In genomic region chr17:43006639-43007551, GRCh38 we compare ENCODE assay signal across 8 cellular contexts. TPM values are rescaled to one million over a fixed set of nuclear protein-coding genes. Genes with fewer than 3 reads are reported as not detected.
DNase-seq lines count a peak whose midpoint lies in the region; ATAC-seq and TF ChIP-seq lines count a peak whose summit lies in the region.

Gene IFI35, plus strand, starts transcription at chr17:43006784. Its CDS starts 164 bp downstream, at chr17:43006948.

- H3K79me1 ChIP-seq in mesenchymal stem cell (replicated peaks; ENCODE audit: low read length, poor library complexity, severe bottlenecking): peaks cover 3% of the 10 kb centered on the region

- ATAC-seq in HG03045 (IDR thresholded peaks at IDR 0.05; ENCODE audit: unreplicated experiment) (peak; percentile 77), GM18858 (IDR thresholded peaks at IDR 0.05; ENCODE audit: unreplicated experiment) (no peak)

- peak within 1 kb of the TSS; percentile 86 for H3K4me3 ChIP-seq in effector memory CD4-positive, alpha-beta T cell (ENCODE audit: insufficient read depth, low read depth, low read length, poor library complexity, severe bottlenecking)
- peak within 1 kb of the TSS; percentile 60 to 96 for H3K4me3 ChIP-seq in mesenchymal stem cell (ENCODE audit: insufficient read depth in 1 of 2, low read depth in 1 of 2, low read length in 2 of 2)

- in situ Hi-C loops in GM13976 (cut with MboI; ENCODE audit: low sequenced_read_pairs, unreplicated experiment): no loop called here

- peak; percentile 55 for TF ChIP-seq CTCF in GM13976 (IDR thresholded peaks at IDR 0.05; ENCODE audit: borderline replicate concordance, control extremely low read depth, extremely low read depth, insufficient read depth, missing control alignments)

- no peak within 1 kb of the TSS for H2BK15ac ChIP-seq in mesenchymal stem cell (ENCODE audit: low read depth, poor library complexity, severe bottlenecking)

- peak within 1 kb of the TSS; percentile 98 for H3K9ac ChIP-seq in mesenchymal stem cell (ENCODE audit: low read length)

- no peaks in the 10 kb centered on the region for H3K9me3 ChIP-seq in effector memory CD4-positive, alpha-beta T cell (ENCODE audit: control insufficient read depth, low read length)
- no peaks in the 10 kb centered on the region for H3K9me3 ChIP-seq in mesenchymal stem cell (ENCODE audit: control insufficient read depth, low read length)

- peak within 1 kb of the TSS; percentile 87 for H3K27ac ChIP-seq in effector memory CD4-positive, alpha-beta T cell (ENCODE audit: insufficient read depth, low read length, poor library complexity, severe bottlenecking)
- peak within 1 kb of the TSS; percentile 93 for H3K27ac ChIP-seq in mesenchymal stem cell (ENCODE audit: low read length, poor library complexity, severe bottlenecking)

- peak within 1 kb of the TSS; percentile 46 for H2AFZ ChIP-seq in mesenchymal stem cell (ENCODE audit: low read depth, low read length)

- H2BK5ac ChIP-seq in mesenchymal stem cell (ENCODE audit: low read depth, low read length, poor library complexity, severe bottlenecking): no peak within 1 kb of the TSS

- H3K27me3 ChIP-seq in effector memory CD4-positive, alpha-beta T cell (replicated peaks; ENCODE audit: control insufficient read depth, insufficient read depth, low read length, poor library complexity, severe bottlenecking): no peaks in the 10 kb centered on the region
- H3K27me3 ChIP-seq in mesenchymal stem cell (ENCODE audit: control insufficient read depth in 1 of 2, insufficient read depth in 1 of 2, low read length in 2 of 2): no peaks in the 10 kb centered on the region

- H3K23ac ChIP-seq in mesenchymal stem cell (ENCODE audit: low read length in 2 of 2): peak within 1 kb of the TSS in 1 of 2 experiments; percentile 48

- 49% methylated on average over 16 of the region's 18 CpGs for WGBS in mesenchymal stem cell

- H2AK5ac ChIP-seq in mesenchymal stem cell (ENCODE audit: low read length, severe bottlenecking): peak within 1 kb of the TSS; percentile 9

- H4K91ac ChIP-seq in mesenchymal stem cell (ENCODE audit: low read length): peak within 1 kb of the TSS; percentile 73

- H2BK120ac ChIP-seq in mesenchymal stem cell (ENCODE audit: low read depth, low read length): no peak within 1 kb of the TSS

- peak within 1 kb of the TSS; percentile 79 to 88 for H3K18ac ChIP-seq in mesenchymal stem cell (ENCODE audit: low read depth in 1 of 2, low read length in 2 of 2)

- DNase-seq in GM13976 (ENCODE audit: low spot score) (peak; percentile 89), NOMO-1 (lab: John Stamatoyannopoulos, UW; ENCODE audit: unreplicated experiment in 2 of 2) (peak; percentile 85 to 88), mesenchymal stem cell (peak; percentile 91)
- peak; percentile 72 to 79 for DNase-seq in activated CD8-positive, alpha-beta memory T cell treated with anti-CD3 and anti-CD28 coated beads for 4 hours (ENCODE audit: low read depth in 2 of 2)
- peak; percentile 61 to 73 (median 72) for DNase-seq in effector memory CD4-positive, alpha-beta T cell
- DNase-seq in stimulated activated CD8-positive, alpha-beta memory T cell treated with anti-CD3 and anti-CD28 coated beads, Interleukin-15, amount 100 ng/mL, for 24 hours (ENCODE audit: low read depth): peak; percentile 53

- peak within 1 kb of the TSS in 1 of 2 experiments; percentile 23 for H3K14ac ChIP-seq in mesenchymal stem cell (ENCODE audit: low read length in 2 of 2)

- H3K4ac ChIP-seq in mesenchymal stem cell (ENCODE audit: low read depth in 1 of 2, low read length in 2 of 2): peak within 1 kb of the TSS; percentile 20 to 30

- peak within 1 kb of the TSS; percentile 85 for H3K4me2 ChIP-seq in mesenchymal stem cell (ENCODE audit: low read length, poor library complexity, severe bottlenecking)

- no peaks in the 10 kb centered on the region for H3K4me1 ChIP-seq in effector memory CD4-positive, alpha-beta T cell (ENCODE audit: control insufficient read depth, insufficient read depth, low read length, poor library complexity, severe bottlenecking)
- peaks cover 6% of the 10 kb centered on the region for H3K4me1 ChIP-seq in mesenchymal stem cell (ENCODE audit: control insufficient read depth, insufficient read depth, low read depth, low read length)

- peaks cover 17% of the 10 kb centered on the region for H3K36me3 ChIP-seq in effector memory CD4-positive, alpha-beta T cell (ENCODE audit: control insufficient read depth, insufficient read depth, low read length)
- H3K36me3 ChIP-seq in mesenchymal stem cell (ENCODE audit: control insufficient read depth in 1 of 2, insufficient read depth in 2 of 2, low read depth in 1 of 2, low read length in 2 of 2): peaks cover 27 to 40% of the 10 kb centered on the region in 2 experiments

- peak within 1 kb of the TSS; percentile 16 for H4K8ac ChIP-seq in mesenchymal stem cell (ENCODE audit: low read length)

- peak within 1 kb of the TSS in 1 of 2 experiments; percentile 26 for H2BK12ac ChIP-seq in mesenchymal stem cell (ENCODE audit: low read length in 2 of 2)

RNA-seq across cellular contexts. Expression of gene IFI35, which starts in this region (rescaled TPM):
- 27.4 TPM for polyA plus RNA-seq in mesenchymal stem cell (2013, experiment 1 of 2)
- polyA plus RNA-seq in mesenchymal stem cell (2013, experiment 2 of 2): 24.5 TPM
